Comparison of ENCODE assay signal across 8 cellular contexts in the genomic region with DNA sequence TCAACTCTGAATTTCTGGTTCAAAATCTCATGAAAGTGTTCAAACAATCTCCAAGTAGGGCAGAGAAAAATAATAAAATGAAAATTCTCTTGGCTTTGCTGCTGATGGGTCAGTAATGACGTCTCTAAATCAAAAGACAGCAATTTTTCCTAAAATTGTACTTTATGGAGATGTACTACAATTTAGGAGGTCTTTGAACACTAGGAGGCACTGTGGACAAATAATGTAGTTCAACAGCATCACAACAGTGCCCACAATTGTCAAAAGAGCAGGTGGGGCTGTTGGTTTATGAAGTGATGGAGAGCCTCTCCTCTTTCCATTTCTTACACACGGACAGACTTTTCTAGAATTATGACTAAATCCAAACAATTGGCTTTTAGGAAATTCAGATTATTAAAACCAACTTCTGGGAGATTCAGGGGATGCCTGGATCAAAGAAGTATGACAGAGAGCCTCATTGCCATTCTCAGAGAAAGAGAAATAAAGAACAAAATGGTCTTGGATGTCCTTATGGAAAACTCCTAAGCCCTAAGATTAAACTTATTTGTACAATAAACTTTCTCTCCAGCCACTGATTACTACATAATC. TPM values are rescaled to one million over a fixed set of nuclear protein-coding genes. Genes with fewer than 3 reads are reported as not detected.
DNase-seq lines count a peak whose midpoint lies in the region; ATAC-seq and TF ChIP-seq lines count a peak whose summit lies in the region.

No MANE protein-coding gene starts in this region.

- H3K27ac ChIP-seq in esophagus muscularis mucosa (replicated peaks in 1 of 4) = no peak overlapping the region
- H3K27ac ChIP-seq in naive thymus-derived CD4-positive, alpha-beta T cell (ENCODE audit: low read depth, low read length) = no peak overlapping the region

- peaks cover 22 to 62% (median 38%) of the 10 kb centered on the region in 5 donors for H3K36me3 Mint-ChIP-seq in naive thymus-derived CD4-positive, alpha-beta T cell

- peaks cover 0 to 5% (median 4%) of the 10 kb centered on the region in 7 donors for H3K4me1 Mint-ChIP-seq in naive thymus-derived CD4-positive, alpha-beta T cell

- no peaks in the 10 kb centered on the region for H3K9me3 Mint-ChIP-seq in naive thymus-derived CD4-positive, alpha-beta T cell

- no peaks in the 10 kb centered on the region for H3K27me3 ChIP-seq in esophagus muscularis mucosa
- no peaks in the 10 kb centered on the region for H3K27me3 ChIP-seq in naive thymus-derived CD4-positive, alpha-beta T cell (ENCODE audit: control insufficient read depth in 2 of 2, insufficient read depth in 2 of 2, low read length in 2 of 2)

- CTCF ChIA-PET in naive thymus-derived CD4-positive, alpha-beta T cell (lab: Charles Lee) = interaction anchor here (0.6 to 1.1 kb wide), 2 partner anchors 37 to 42 kb away, joined by 3 to 8 read pairs; no protein-coding TSS in a partner anchor

- POLR2A ChIA-PET in naive thymus-derived CD4-positive, alpha-beta T cell (lab: Charles Lee) = no interaction called here

- TF ChIP-seq POLR2A in esophagus muscularis mucosa (IDR thresholded peaks at IDR 0.05; ENCODE audit: low read depth) = no peak

- peaks cover 79 to 100% (median 98%) of the 10 kb centered on the region in 4 donors for H3K36me3 ChIP-seq in esophagus muscularis mucosa
- peaks cover 34 to 74% (median 36%) of the 10 kb centered on the region in 3 experiments for H3K36me3 ChIP-seq in naive thymus-derived CD4-positive, alpha-beta T cell (ENCODE audit: control insufficient read depth in 2 of 3, insufficient read depth in 3 of 3, low read length in 3 of 3)

- TF ChIP-seq CTCF in AG10803 (conservative IDR thresholded peaks at IDR 0.05; ENCODE audit: low read length) = peak; percentile 71
- TF ChIP-seq CTCF in GM12865 (IDR thresholded peaks at IDR 0.05; ENCODE audit: insufficient read depth, low read depth, low read length, missing control alignments) = peak; percentile 59
- peak; percentile 58 to 76 (median 66) for TF ChIP-seq CTCF in esophagus muscularis mucosa (IDR thresholded peaks at IDR 0.05)

- ATAC-seq in naive thymus-derived CD4-positive, alpha-beta T cell = peak; percentile 87
- ATAC-seq in GM18909 (IDR thresholded peaks at IDR 0.05; ENCODE audit: poor library complexity, unreplicated experiment) = no peak
- ATAC-seq in GM19328 (IDR thresholded peaks at IDR 0.05; ENCODE audit: unreplicated experiment) = no peak

- H3K27ac Mint-ChIP-seq in naive thymus-derived CD4-positive, alpha-beta T cell = no peak overlapping the region

- no peak for TF ChIP-seq EP300 in esophagus muscularis mucosa (IDR thresholded peaks at IDR 0.05)

- no peaks in the 10 kb centered on the region for H3K4me1 ChIP-seq in esophagus muscularis mucosa
- no peaks in the 10 kb centered on the region for H3K4me1 ChIP-seq in naive thymus-derived CD4-positive, alpha-beta T cell (ENCODE audit: control insufficient read depth in 2 of 2, insufficient read depth in 2 of 2, low read length in 2 of 2)

- H3K9me3 ChIP-seq in esophagus muscularis mucosa = no peaks in the 10 kb centered on the region
- H3K9me3 ChIP-seq in naive thymus-derived CD4-positive, alpha-beta T cell (ENCODE audit: control insufficient read depth in 2 of 3, low read length in 3 of 3) = no peaks in the 10 kb centered on the region

- DNase-seq in AG10803 (ENCODE audit: low read depth) (peak; percentile 63), GM12865 (ENCODE audit: low read depth) (peak; percentile 80), NCI-H187 treated with DMSO at 0.1 percent for 48 hours (lab: John Stamatoyannopoulos, UW) (peak; percentile 16), SW480 (ENCODE audit: low spot score) (peak; percentile 56), esophagus muscularis mucosa (ENCODE audit: extremely low spot score) (no peak)
- peak in 7 of 9 donors; percentile 43 to 74 (median 62) for DNase-seq in naive thymus-derived CD4-positive, alpha-beta T cell

- H3K27me3 Mint-ChIP-seq in naive thymus-derived CD4-positive, alpha-beta T cell = no peaks in the 10 kb centered on the region

- no peak overlapping the region for H3K4me3 Mint-ChIP-seq in naive thymus-derived CD4-positive, alpha-beta T cell

- WGBS in esophagus muscularis mucosa = 2% methylated on average over 2 of the region's 2 CpGs

- intact Hi-C loops in esophagus muscularis mucosa (cut with DNase I) = loop anchor here (2.0 to 5.0 kb wide), 2 partner anchors 42 to 101 kb away; a partner anchor contains a TSS
- intact Hi-C loops in naive thymus-derived CD4-positive, alpha-beta T cell (cut with micrococcal nuclease) = loop anchor here (1.0 to 10.0 kb wide), 7 partner anchors 24 to 277 kb away; a partner anchor contains a TSS

- H3K4me3 ChIP-seq in AG10803 (ENCODE audit: low read length) (no peak overlapping the region), GM12865 (ENCODE audit: low read depth, low read length) (no peak overlapping the region), esophagus muscularis mucosa (no peak overlapping the region)
- no peak overlapping the region for H3K4me3 ChIP-seq in naive thymus-derived CD4-positive, alpha-beta T cell (ENCODE audit: low read length)

RNA-seq across cellular contexts. Expression of a gene that starts 23.8 kb away (rescaled TPM):
- total RNA-seq in esophagus muscularis mucosa = 10 to 100 TPM; 40.6 to 68.2 (median 54.6) TPM
- total RNA-seq in naive thymus-derived CD4-positive, alpha-beta T cell = 100 to 1,000 TPM in 2 of 5 experiments, 10 to 100 TPM in 3; 50.9 to 212 (median 95.4) TPM
- polyA plus RNA-seq in naive thymus-derived CD4-positive, alpha-beta T cell = 10 to 100 TPM; 30.2 to 51.4 TPM

RNA-seq across cellular contexts. Expression of a gene that starts 38.8 kb away (rescaled TPM):
- total RNA-seq in esophagus muscularis mucosa = 10 to 100 TPM in 1 of 4 donors, 1 to 10 TPM in 3; 4.7 to 13.2 (median 6.2) TPM
- 1 to 10 TPM in 4 of 5 experiments, under 1 TPM in 1; 0.92 to 2.4 (median 2.1) TPM for total RNA-seq in naive thymus-derived CD4-positive, alpha-beta T cell
- under 1 TPM; 0.04 to 0.86 TPM for polyA plus RNA-seq in naive thymus-derived CD4-positive, alpha-beta T cell

RNA-seq across cellular contexts. Expression of a gene that starts 39.4 kb away (rescaled TPM):
- 1 to 10 TPM; 2.9 to 8.4 (median 3.7) TPM for total RNA-seq in esophagus muscularis mucosa
- 1 to 10 TPM in 2 of 5 experiments, under 1 TPM in 3; 0.56 to 1.7 (median 0.67) TPM for total RNA-seq in naive thymus-derived CD4-positive, alpha-beta T cell
- polyA plus RNA-seq in naive thymus-derived CD4-positive, alpha-beta T cell = under 1 TPM; 0.22 to 0.44 TPM

RNA-seq across cellular contexts. Expression of a gene that starts 39.9 kb away (rescaled TPM):
- 10 to 100 TPM; 19.5 to 45.2 (median 34.2) TPM for total RNA-seq in esophagus muscularis mucosa
- total RNA-seq in naive thymus-derived CD4-positive, alpha-beta T cell = not detected
- not detected for polyA plus RNA-seq in naive thymus-derived CD4-positive, alpha-beta T cell

RNA-seq across cellular contexts. Expression of a gene that starts 44.3 kb away (rescaled TPM):
- 10 to 100 TPM; 20.3 to 41.2 (median 27.3) TPM for total RNA-seq in esophagus muscularis mucosa
- total RNA-seq in naive thymus-derived CD4-positive, alpha-beta T cell = 1 to 10 TPM in 2 of 5 experiments, under 1 TPM in 1, not detected in 2; 0.89 to 1.6 (median 1.1) TPM
- not detected for polyA plus RNA-seq in naive thymus-derived CD4-positive, alpha-beta T cell
